16 cellular contexts compared by ENCODE assay signal in genomic region chr5:172850454-172850797, GRCh38. TPM values are rescaled to one million over a fixed set of nuclear protein-coding genes. Genes with fewer than 3 reads are reported as not detected.
A peak's percentile ranks its signal among the peaks of the same experiment; 100 is the strongest.
DNase-seq lines count a peak whose midpoint lies in the region; ATAC-seq and TF ChIP-seq lines count a peak whose summit lies in the region.
"Had no signal": no experiment of that assay in that cellular context is flagged by ENCODE, and none has a peak within 500 bp of the region (broad histone marks: within the 10 kb centered on the region; RNA-seq: fewer than 3 reads in every experiment).

No MANE protein-coding gene starts in this region.

- ATAC-seq in GM18868 (IDR thresholded peaks at IDR 0.05; ENCODE audit: unreplicated experiment) = peak; percentile 3
- no peak for ATAC-seq in WTC11
- no peak for ATAC-seq in stimulated activated memory B cell treated with anti-CD40 and anti-IgM and Interleukin-4, amounts not matched to agents 10 μg/mL and 1 μg/mL and 100 μg/mL, for 72 hours
- no peak for ATAC-seq in HG03521 (IDR thresholded peaks at IDR 0.05; ENCODE audit: unreplicated experiment)
- ATAC-seq: SK-N-SH treated with all-trans-retinoic acid at 6 μM for 48 hours had no signal

- H3K4me3 ChIP-seq in liver (ENCODE audit: low read depth in 1 of 3, low read length in 3 of 3) = no peak overlapping the region

- no peak overlapping the region for H3K9ac ChIP-seq in liver (ENCODE audit: low read depth in 1 of 2, low read length in 2 of 2)

- peaks cover 39% of the 10 kb centered on the region for H3K4me1 Mint-ChIP-seq in WTC11
- H3K4me1 Mint-ChIP-seq in stimulated activated memory B cell treated with anti-CD40 and anti-IgM and Interleukin-4, amounts not matched to agents 10 μg/mL and 1 μg/mL and 100 μg/mL, for 72 hours = peaks cover 75% of the 10 kb centered on the region
- H3K4me1 Mint-ChIP-seq: mesothelial cell of epicardium had no signal

- POLR2A ChIA-PET in WTC11 (lab: Charles Lee) = no interaction called here

- 0 out of 2 replicates have a peak overlapping the region, but pooled peaks have one; percentile 14 for H3K27ac Mint-ChIP-seq in WTC11
- peak overlapping the region; percentile 91 for H3K27ac Mint-ChIP-seq in stimulated activated memory B cell treated with anti-CD40 and anti-IgM and Interleukin-4, amounts not matched to agents 10 μg/mL and 1 μg/mL and 100 μg/mL, for 72 hours
- H3K27ac Mint-ChIP-seq: activated CD4-positive, alpha-beta memory T cell treated with anti-CD3 and anti-CD28 coated beads, Interleukin-2, amount 10 ng/mL, durations not matched to agents 7 days and 5 days; mesothelial cell of epicardium had no signal

- peaks cover 12 to 63% (median 26%) of the 10 kb centered on the region in 4 donors for H3K4me1 ChIP-seq in liver (ENCODE audit: control insufficient read depth in 4 of 4, insufficient read depth in 4 of 4, low read length in 3 of 4)

- no peaks in the 10 kb centered on the region for H3K9me3 Mint-ChIP-seq in WTC11
- H3K9me3 Mint-ChIP-seq in stimulated activated memory B cell treated with anti-CD40 and anti-IgM and Interleukin-4, amounts not matched to agents 10 μg/mL and 1 μg/mL and 100 μg/mL, for 72 hours = no peaks in the 10 kb centered on the region
- H3K9me3 Mint-ChIP-seq: activated CD4-positive, alpha-beta memory T cell treated with anti-CD3 and anti-CD28 coated beads, Interleukin-2, amount 10 ng/mL, durations not matched to agents 7 days and 5 days; mesothelial cell of epicardium had no signal

- no peaks in the 10 kb centered on the region for H3K27me3 Mint-ChIP-seq in WTC11 (ENCODE audit: low read depth)
- H3K27me3 Mint-ChIP-seq in stimulated activated memory B cell treated with anti-CD40 and anti-IgM and Interleukin-4, amounts not matched to agents 10 μg/mL and 1 μg/mL and 100 μg/mL, for 72 hours = no peaks in the 10 kb centered on the region
- H3K27me3 Mint-ChIP-seq: activated CD4-positive, alpha-beta memory T cell treated with anti-CD3 and anti-CD28 coated beads, Interleukin-2, amount 10 ng/mL, durations not matched to agents 7 days and 5 days; progenitor cell of endocrine pancreas had no signal

- H3K36me3 Mint-ChIP-seq in WTC11 = no peaks in the 10 kb centered on the region
- peaks cover 15% of the 10 kb centered on the region for H3K36me3 Mint-ChIP-seq in stimulated activated memory B cell treated with anti-CD40 and anti-IgM and Interleukin-4, amounts not matched to agents 10 μg/mL and 1 μg/mL and 100 μg/mL, for 72 hours
- H3K36me3 Mint-ChIP-seq: mesothelial cell of epicardium had no signal

- H3K4me3 Mint-ChIP-seq in WTC11 = no peak overlapping the region
- no peak overlapping the region for H3K4me3 Mint-ChIP-seq in stimulated activated memory B cell treated with anti-CD40 and anti-IgM and Interleukin-4, amounts not matched to agents 10 μg/mL and 1 μg/mL and 100 μg/mL, for 72 hours
- H3K4me3 Mint-ChIP-seq: activated CD4-positive, alpha-beta memory T cell treated with anti-CD3 and anti-CD28 coated beads, Interleukin-2, amount 10 ng/mL, durations not matched to agents 7 days and 5 days; mesothelial cell of epicardium had no signal

- H3K36me3 ChIP-seq in liver (ENCODE audit: control insufficient read depth in 4 of 4, insufficient read depth in 3 of 4, low read depth in 1 of 4, low read length in 3 of 4) = no peaks in the 10 kb centered on the region

- no peak for TF ChIP-seq RAD21 in liver (IDR thresholded peaks at IDR 0.05)

- DNase-seq in WTC11 (ENCODE audit: low spot score) = no peak
- no peak for DNase-seq in anterior cingulate cortex (lab: John Stamatoyannopoulos, UW)
- no peak for DNase-seq in HPDE6-E6E7 (ENCODE audit: extremely low spot score)
- DNase-seq in activated gamma-delta T cell (lab: John Stamatoyannopoulos, UW) = no peak
- DNase-seq: activated CD4-positive, alpha-beta memory T cell treated with anti-CD3 and anti-CD28 coated beads, Interleukin-2, amount 10 ng/mL, durations not matched to agents 7 days and 5 days; amygdala; NCI-H1694 treated with DMSO at 0.1 percent for 48 hours; NCI-H510A; stimulated activated CD4-positive, alpha-beta T cell treated with anti-CD3 and anti-CD28 coated beads, Interleukin-12 subunit alpha, Interleukin-12 subunit beta, amount 100 ng/mL, for 4 hours had no signal

- H3K27me3 ChIP-seq in liver (ENCODE audit: control insufficient read depth in 4 of 4, insufficient read depth in 4 of 4, low read length in 3 of 4) = no peaks in the 10 kb centered on the region

- CTCF ChIA-PET in WTC11 (lab: Charles Lee) = no interaction called here

- 93% methylated on average over 6 of the region's 6 CpGs for WGBS in liver

- H3K9me3 ChIP-seq in liver (ENCODE audit: control insufficient read depth in 4 of 4, low read length in 3 of 4) = no peaks in the 10 kb centered on the region

- no peak for TF ChIP-seq CTCF in WTC11 (IDR thresholded peaks at IDR 0.05)
- TF ChIP-seq CTCF in liver (IDR thresholded peaks at IDR 0.05; ENCODE audit: low read depth, low read length, missing input control) = no peak

- H3K27ac ChIP-seq in liver (ENCODE audit: low read depth in 1 of 2, low read length in 2 of 2) = peak overlapping the region; percentile 23 to 54

TF ChIP-seq in WTC11, 78 proteins besides CTCF, POLR2A, EP300 and RAD21 (continues in another document):
- TF ChIP-seq RORB (CRISPR knock-in tag; IDR thresholded peaks at IDR 0.05) (no peak), ZNF219 (CRISPR knock-in tag; IDR thresholded peaks at IDR 0.05; ENCODE audit: borderline replicate concordance) (no peak), NR3C1 (CRISPR knock-in tag; conservative IDR thresholded peaks at IDR 0.05; ENCODE audit: low read depth) (no peak), GTF2I (CRISPR knock-in tag; conservative IDR thresholded peaks at IDR 0.05) (no peak), AR (CRISPR knock-in tag; IDR thresholded peaks at IDR 0.05) (no peak)

TF ChIP-seq in liver, 16 proteins besides CTCF, POLR2A, EP300 and RAD21:
- TF ChIP-seq HNF4G (IDR thresholded peaks at IDR 0.05) (no peak), JUND (IDR thresholded peaks at IDR 0.05) (no peak)

RNA-seq across cellular contexts. Expression of gene ERGIC1, which starts 16.4 kb away (rescaled TPM):
- 89.8 to 101 TPM (median 97.1 TPM) in 3 replicates for total RNA-seq in WTC11 (2021)
- total RNA-seq in liver = 100 to 1,000 TPM in 1 of 2 donors, 10 to 100 TPM in 1; 45.4 to 149 TPM
- 100 to 1,000 TPM in 1 of 2 donors, 10 to 100 TPM in 1; 53.1 to 155 TPM for polyA plus RNA-seq in liver
